In the genomic region with DNA sequence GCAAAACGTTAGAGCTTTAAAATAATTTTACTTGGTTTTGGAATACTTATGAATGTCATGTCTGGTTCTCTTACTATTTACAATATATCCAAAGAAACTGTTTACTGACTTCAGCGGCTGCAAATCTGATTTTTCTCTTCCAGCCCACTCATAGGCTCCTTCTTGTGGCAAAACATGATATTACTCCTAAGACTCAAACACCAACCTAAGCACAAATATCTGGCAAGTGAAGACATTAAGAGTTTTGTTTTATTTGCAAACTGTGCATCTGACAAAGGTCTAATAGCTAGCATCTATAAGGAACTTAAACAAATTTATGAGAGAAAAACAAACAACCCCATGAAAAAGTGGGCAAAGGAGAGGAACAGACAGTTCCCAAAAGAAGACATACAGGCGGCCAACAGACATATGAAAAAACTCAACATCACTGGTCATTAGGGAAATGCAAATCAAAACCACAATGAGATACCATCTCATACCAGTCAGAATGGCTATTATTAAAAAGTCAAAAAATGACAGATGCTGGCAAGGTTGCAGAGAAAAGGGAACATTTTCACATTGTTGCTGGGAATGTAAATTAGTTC, we compare ENCODE assay signal across 12 cellular contexts. TPM values are rescaled to one million over a fixed set of nuclear protein-coding genes. Genes with fewer than 3 reads are reported as not detected.
DNase-seq lines count a peak whose midpoint lies in the region; ATAC-seq and TF ChIP-seq lines count a peak whose summit lies in the region.
"Had no signal": no experiment of that assay in that cellular context is flagged by ENCODE, and none has a peak within 500 bp of the region (broad histone marks: within the 10 kb centered on the region; RNA-seq: fewer than 3 reads in every experiment).

No MANE protein-coding gene starts in this region.

- no peaks in the 10 kb centered on the region for H3F3A ChIP-seq in neural progenitor cell (ENCODE audit: low read depth)

- no peak overlapping the region for H3K27ac Mint-ChIP-seq in neural progenitor cell
- H3K27ac Mint-ChIP-seq: activated B cell treated with CpG ODN at 0.5 μM for 24 hours had no signal

- H3K4me1 Mint-ChIP-seq in neural progenitor cell, result no peaks in the 10 kb centered on the region

- H3K4me3 ChIP-seq in NB4 (ENCODE audit: low read depth, low read length), result no peak overlapping the region
- no peak overlapping the region for H3K4me3 ChIP-seq in breast epithelium
- H3K4me3 ChIP-seq in neural progenitor cell, result no peak overlapping the region
- H3K4me3 ChIP-seq: skin epidermis, stomach had no signal

- H3K4me1 ChIP-seq in breast epithelium (peaks cover 3 to 5% of the 10 kb centered on the region in 2 donors), neural progenitor cell (no peaks in the 10 kb centered on the region)
- H3K4me1 ChIP-seq: stomach had no signal

- no peak for TF ChIP-seq POLR2A in NB4 (IDR thresholded peaks at IDR 0.05; ENCODE audit: extremely low read depth, insufficient read length)
- no peak for TF ChIP-seq POLR2A in breast epithelium (IDR thresholded peaks at IDR 0.05)

- H2AFZ ChIP-seq in neural progenitor cell (replicated peaks), result no peak overlapping the region

- H3K27ac ChIP-seq in breast epithelium, result peak overlapping the region; percentile 69 to 82
- H3K27ac ChIP-seq in neural progenitor cell, result no peak overlapping the region
- H3K27ac ChIP-seq: skin epidermis, stomach had no signal

- DNase-seq in EL, result peak; percentile 5
- DNase-seq in NB4 (ENCODE audit: low read depth), result peak; percentile 22
- DNase-seq in breast epithelium (ENCODE audit: low spot score in 2 of 2), result no peak
- DNase-seq in neural progenitor cell (ENCODE audit: low spot score), result no peak
- no peak for DNase-seq in sciatic nerve (ENCODE audit: low spot score)
- DNase-seq: activated B cell treated with CpG ODN at 0.5 μM for 24 hours, amniotic stem cell, NCI-H2107, stomach had no signal

- ATAC-seq in sciatic nerve, result no peak
- no peak for ATAC-seq in GM21529 (IDR thresholded peaks at IDR 0.05; ENCODE audit: unreplicated experiment)
- no peak for ATAC-seq in GM18498 (IDR thresholded peaks at IDR 0.05; ENCODE audit: unreplicated experiment)

- H3K36me3 ChIP-seq in breast epithelium (no peaks in the 10 kb centered on the region), neural progenitor cell (no peaks in the 10 kb centered on the region)
- H3K36me3 ChIP-seq: stomach had no signal

- H3K27me3 ChIP-seq in breast epithelium (no peaks in the 10 kb centered on the region), neural progenitor cell (no peaks in the 10 kb centered on the region)

- H3K4me3 Mint-ChIP-seq in neural progenitor cell, result no peak overlapping the region
- H3K4me3 Mint-ChIP-seq: activated B cell treated with CpG ODN at 0.5 μM for 24 hours had no signal

- peak; percentile 24 for TF ChIP-seq CTCF in NB4 (IDR thresholded peaks at IDR 0.05; ENCODE audit: low read depth, low read length)
- TF ChIP-seq CTCF in breast epithelium (IDR thresholded peaks at IDR 0.05), result peak; percentile 57 to 75 (median 66)
- TF ChIP-seq CTCF in neural progenitor cell (IDR thresholded peaks at IDR 0.05), result peak; percentile 31

- no peaks in the 10 kb centered on the region for H3K36me3 Mint-ChIP-seq in neural progenitor cell

- intact Hi-C loops in breast epithelium (cut with DNase I; ENCODE audit: low total_unique reads) (no loop called here), sciatic nerve (cut with DNase I) (no loop called here)

- no peak overlapping the region for H3K4me2 ChIP-seq in neural progenitor cell

- H4K20me1 ChIP-seq in neural progenitor cell (ENCODE audit: low read depth), result no peaks in the 10 kb centered on the region

- peaks cover 0 to 4% of the 10 kb centered on the region in 2 donors for H3K9me3 ChIP-seq in breast epithelium
- peaks cover 4% of the 10 kb centered on the region for H3K9me3 ChIP-seq in neural progenitor cell (ENCODE audit: low read depth)

- H3K27me3 Mint-ChIP-seq in neural progenitor cell (ENCODE audit: insufficient read depth, low read depth), result no peaks in the 10 kb centered on the region

- no peaks in the 10 kb centered on the region for H3K79me2 ChIP-seq in neural progenitor cell (ENCODE audit: low read depth)

- peaks cover 8% of the 10 kb centered on the region for H3K9me3 Mint-ChIP-seq in neural progenitor cell

- H3K9ac ChIP-seq in neural progenitor cell, result no peak overlapping the region

RNA-seq across cellular contexts. Expression of gene GJC3, which starts 20.3 kb away (rescaled TPM):
- 10 to 100 TPM in 1 of 3 donors, 1 to 10 TPM in 1, under 1 TPM in 1; 0.80 to 25.6 (median 6.6) TPM for total RNA-seq in breast epithelium
- total RNA-seq in neural progenitor cell (ENCODE audit: low replicate concordance), result 0.34 TPM in 1 of 2 replicates, not detected in the other
- 31.7 TPM for total RNA-seq in sciatic nerve
- total RNA-seq: activated B cell treated with CpG ODN at 0.5 μM for 24 hours, stomach had no signal

RNA-seq across cellular contexts. Expression of gene AZGP1, which starts 26.1 kb away (rescaled TPM):
- total RNA-seq in breast epithelium (1,000 to 10,000 TPM in 2 of 3 donors, 10 to 100 TPM in 1; 40.0 to 4,981 (median 3,161) TPM), neural progenitor cell (ENCODE audit: low replicate concordance) (not detected in 2 replicates), sciatic nerve (120 TPM)
- total RNA-seq: activated B cell treated with CpG ODN at 0.5 μM for 24 hours had no signal

RNA-seq across cellular contexts. Expression of gene TRIM4, which starts 30.4 kb away (rescaled TPM):
- total RNA-seq in breast epithelium, result 10 to 100 TPM; 46.1 to 65.9 (median 57.7) TPM
- total RNA-seq in neural progenitor cell (ENCODE audit: low replicate concordance), result 0.03 TPM in 1 of 2 replicates, not detected in the other
- total RNA-seq in sciatic nerve, result 32.1 TPM

Comparison
In these comparisons a context has a peak if more than half of its experiments do, and no peak if none do; other contexts are left out.
1. DNase-seq: peak in EL (single experiment) and NB4 (single experiment); none in breast epithelium (0 of 2), neural progenitor cell (single experiment) and sciatic nerve (single experiment).
2. RNA of gene AZGP1, which starts 26.1 kb away (total RNA-seq): 40.0 to 4,981 TPM in breast epithelium and 120 TPM in sciatic nerve (single experiment); not detected in neural progenitor cell; every median in the first group is over 10 times any median in the second.
3. RNA of gene TRIM4, which starts 30.4 kb away (total RNA-seq): 46.1 to 65.9 TPM in breast epithelium and 32.1 TPM in sciatic nerve (single experiment); 0.03 TPM in neural progenitor cell; every median in the first group is over 10 times any median in the second.
4. Peak in every context shown above with its lines, with median percentiles within 50 percentile points of each other: CTCF ChIP-seq.